21 cellular contexts compared by ENCODE assay signal in genomic region chr3:121552379-121552778, GRCh38. TPM values are rescaled to one million over a fixed set of nuclear protein-coding genes. Genes with fewer than 3 reads are reported as not detected.
DNase-seq lines count a peak whose midpoint lies in the region; ATAC-seq and TF ChIP-seq lines count a peak whose summit lies in the region.
"Had no signal": no experiment of that assay in that cellular context is flagged by ENCODE, and none has a peak within 500 bp of the region (broad histone marks: within the 10 kb centered on the region; RNA-seq: fewer than 3 reads in every experiment).

No MANE protein-coding gene starts in this region.

- H3K27ac ChIP-seq in GM23248 (no peak overlapping the region), OCI-LY7 (ENCODE audit: low read depth, low read length, poor library complexity, severe bottlenecking) (no peak overlapping the region), fibroblast of lung (ENCODE audit: insufficient read depth, low read length) (no peak overlapping the region)
- H3K27ac ChIP-seq: BLaER1 treated with 17β-estradiol and CSF1 and Interleukin-3, amounts not matched to agents 10 nM and 100 nM; pancreas had no signal

- H3K4me3 ChIP-seq in GM23248 (peak overlapping the region; percentile 33), OCI-LY7 (ENCODE audit: low read depth, low read length, poor library complexity, severe bottlenecking) (no peak overlapping the region), fibroblast of lung (replicated peaks in 1 of 4; ENCODE audit: control extremely low read depth in 1 of 4, insufficient read depth in 1 of 4, low read depth in 3 of 4, low read length in 4 of 4) (peak overlapping the region; percentile 0 to 30 (median 24))
- H3K4me3 ChIP-seq: BLaER1 treated with 17β-estradiol and CSF1 and Interleukin-3, amounts not matched to agents 10 nM and 100 nM; pancreas had no signal

- H3K4me1 ChIP-seq in GM23248 (ENCODE audit: insufficient read depth) (no peaks in the 10 kb centered on the region), OCI-LY7 (ENCODE audit: insufficient read depth, low read length, poor library complexity, severe bottlenecking) (peaks cover 12% of the 10 kb centered on the region), fibroblast of lung (ENCODE audit: control insufficient read depth, extremely low read depth, insufficient read depth, low read length) (no peaks in the 10 kb centered on the region)
- H3K4me1 ChIP-seq: gastrocnemius medialis, pancreas had no signal

- H3K79me2 ChIP-seq in GM23248 (ENCODE audit: insufficient read depth) (no peaks in the 10 kb centered on the region), OCI-LY7 (ENCODE audit: insufficient read depth, low read depth, low read length) (no peaks in the 10 kb centered on the region), fibroblast of lung (ENCODE audit: control insufficient read depth, insufficient read depth, low read length) (no peaks in the 10 kb centered on the region)

- 20 to 22% methylated on average over 4 of the region's 4 CpGs for WGBS in GM23248 (ENCODE audit: low coverage in 1 of 2, low lambda C conversion rate in 2 of 2, missing lambda C conversion rate in 2 of 2), 2 experiments

- no peak for ATAC-seq in GM21381 (IDR thresholded peaks at IDR 0.05; ENCODE audit: unreplicated experiment)
- ATAC-seq: gastrocnemius medialis, HCT116, pancreas had no signal

- no TSS peak for BruUV-seq in OCI-LY7 (replicated peaks; lab: Mats Ljungman, UMichigan)

- H3K4me3 Mint-ChIP-seq in neural crest cell: peak overlapping the region; percentile 14
- H3K4me3 Mint-ChIP-seq: activated naive CD8-positive, alpha-beta T cell treated with anti-CD3 and anti-CD28 coated beads, Interleukin-2, amount 10 ng/mL, durations not matched to agents 7 days and 5 days; central memory CD8-positive, alpha-beta T cell; endodermal cell had no signal

- H3K9me2 ChIP-seq in GM23248 (ENCODE audit: insufficient read depth) (no peaks in the 10 kb centered on the region), OCI-LY7 (ENCODE audit: insufficient read depth, low read length) (no peaks in the 10 kb centered on the region)

- H3F3A ChIP-seq in GM23248 (ENCODE audit: insufficient read depth): no peaks in the 10 kb centered on the region

- intact Hi-C loops in OCI-LY7 (cut with micrococcal nuclease; ENCODE audit: unreplicated experiment): no loop called here

- CTCF ChIA-PET in OCI-LY7 (lab: Charles Lee; ENCODE audit: unreplicated experiment): no interaction called here

- peak; percentile 7 for DNase-seq in GM23248
- DNase-seq in OCI-LY7 (ENCODE audit: low spot score): no peak
- DNase-seq in fibroblast of lung (ENCODE audit: low read depth in 2 of 2): peak in 1 of 2 donors; percentile 30
- no peak for DNase-seq in neural crest cell (ENCODE audit: low read depth, low spot score)
- DNase-seq in activated naive CD4-positive, alpha-beta T cell treated with Interleukin-2 at 50 U/mL for 16 hours: no peak
- DNase-seq in germinal center (ENCODE audit: low spot score): no peak
- DNase-seq in activated CD4-positive, alpha-beta T cell treated with anti-CD3 and anti-CD28 coated beads for 48 hours: no peak
- DNase-seq: activated CD4-positive, CD25-positive, alpha-beta regulatory T cell treated with anti-CD3 and anti-CD28 coated beads, Interleukin-2, amount 50 U/mL, for 72 hours; activated naive CD8-positive, alpha-beta T cell treated with anti-CD3 and anti-CD28 coated beads, Interleukin-2, amount 10 ng/mL, durations not matched to agents 7 days and 5 days; activated T-cell treated with anti-CD3 and anti-CD28 coated beads, Interleukin-2, amount 50 U/mL, for 1 hour; DMS153; endodermal cell; gastrocnemius medialis; NCI-H1417 treated with DMSO at 0.1 percent for 48 hours; NCI-H446; pancreas had no signal

- peaks cover 19% of the 10 kb centered on the region for H3K4me1 Mint-ChIP-seq in neural crest cell
- H3K4me1 Mint-ChIP-seq: central memory CD8-positive, alpha-beta T cell; endodermal cell had no signal

- H3K36me3 ChIP-seq in GM23248 (ENCODE audit: low read depth): no peaks in the 10 kb centered on the region
- no peaks in the 10 kb centered on the region for H3K36me3 ChIP-seq in OCI-LY7 (ENCODE audit: insufficient read depth, low read length)
- no peaks in the 10 kb centered on the region for H3K36me3 ChIP-seq in fibroblast of lung (ENCODE audit: control insufficient read depth, insufficient read depth, low read length)
- H3K36me3 ChIP-seq: BLaER1 treated with 17β-estradiol and CSF1 and Interleukin-3, amounts not matched to agents 10 nM and 100 nM; gastrocnemius medialis; pancreas had no signal

- POLR2A ChIA-PET in OCI-LY7 (lab: Charles Lee): interaction anchor here (1.0 to 1.2 kb wide), 3 partner anchors 24 to 198 kb away, joined by 3 to 4 read pairs (median 3); no protein-coding TSS in a partner anchor

- H2AFZ ChIP-seq in GM23248 (peak overlapping the region; percentile 89), OCI-LY7 (ENCODE audit: low read length) (peak overlapping the region; percentile 78), fibroblast of lung (ENCODE audit: low read length) (peak overlapping the region; percentile 42)

- peak overlapping the region; percentile 22 for H3K27ac Mint-ChIP-seq in neural crest cell (ENCODE audit: unreplicated experiment)
- H3K27ac Mint-ChIP-seq: activated naive CD8-positive, alpha-beta T cell treated with anti-CD3 and anti-CD28 coated beads, Interleukin-2, amount 10 ng/mL, durations not matched to agents 7 days and 5 days; endodermal cell had no signal

- H4K20me1 ChIP-seq in GM23248 (ENCODE audit: insufficient read depth): no peaks in the 10 kb centered on the region
- no peaks in the 10 kb centered on the region for H4K20me1 ChIP-seq in OCI-LY7 (ENCODE audit: insufficient read depth, low read length)
- H4K20me1 ChIP-seq in fibroblast of lung (ENCODE audit: control insufficient read depth, extremely low read depth, insufficient read depth, low read length): no peaks in the 10 kb centered on the region
- H4K20me1 ChIP-seq: BLaER1 treated with 17β-estradiol and CSF1 and Interleukin-3, amounts not matched to agents 10 nM and 100 nM had no signal

- H3K27me3 ChIP-seq in GM23248 (replicated peaks; ENCODE audit: insufficient read depth): no peaks in the 10 kb centered on the region
- no peaks in the 10 kb centered on the region for H3K27me3 ChIP-seq in fibroblast of lung (ENCODE audit: control insufficient read depth, insufficient read depth, low read length)
- H3K27me3 ChIP-seq: BLaER1 treated with 17β-estradiol and CSF1 and Interleukin-3, amounts not matched to agents 10 nM and 100 nM; gastrocnemius medialis; pancreas had no signal

- H3K4me2 ChIP-seq in GM23248 (ENCODE audit: unreplicated experiment): peak overlapping the region; percentile 43
- no peak overlapping the region for H3K4me2 ChIP-seq in OCI-LY7 (ENCODE audit: low read length)
- peak overlapping the region; percentile 80 for H3K4me2 ChIP-seq in fibroblast of lung (ENCODE audit: extremely low read depth, insufficient read depth, low read length)
- H3K4me2 ChIP-seq: BLaER1 treated with 17β-estradiol and CSF1 and Interleukin-3, amounts not matched to agents 10 nM and 100 nM had no signal

- in situ Hi-C loops in GM23248 (cut with MboI): loop anchor here (25.0 kb wide), 1 partner anchor 710 kb away; no protein-coding TSS in a partner anchor

- H3K36me3 Mint-ChIP-seq in neural crest cell (ENCODE audit: low read depth): no peaks in the 10 kb centered on the region
- H3K36me3 Mint-ChIP-seq: activated naive CD8-positive, alpha-beta T cell treated with anti-CD3 and anti-CD28 coated beads, Interleukin-2, amount 10 ng/mL, durations not matched to agents 7 days and 5 days had no signal

- TF ChIP-seq CTCF in OCI-LY7 (conservative IDR thresholded peaks at IDR 0.05; ENCODE audit: low read length) (no peak), fibroblast of lung (conservative IDR thresholded peaks at IDR 0.05 in 1 of 2, IDR thresholded peaks at IDR 0.05 in 1 of 2; ENCODE audit: low read depth in 1 of 2, low read length in 2 of 2) (no peak), neural crest cell (conservative IDR thresholded peaks at IDR 0.05) (no peak)

- no peaks in the 10 kb centered on the region for H3K27me3 Mint-ChIP-seq in neural crest cell (ENCODE audit: low read depth)
- H3K27me3 Mint-ChIP-seq: central memory CD8-positive, alpha-beta T cell had no signal

- H3K9ac ChIP-seq in GM23248 (peak overlapping the region; percentile 41), fibroblast of lung (ENCODE audit: insufficient read depth, low read length) (peak overlapping the region; percentile 4)
- H3K9ac ChIP-seq: BLaER1 treated with 17β-estradiol and CSF1 and Interleukin-3, amounts not matched to agents 10 nM and 100 nM had no signal

- no peaks in the 10 kb centered on the region for H3K9me3 Mint-ChIP-seq in neural crest cell
- H3K9me3 Mint-ChIP-seq: activated naive CD8-positive, alpha-beta T cell treated with anti-CD3 and anti-CD28 coated beads, Interleukin-2, amount 10 ng/mL, durations not matched to agents 7 days and 5 days; central memory CD8-positive, alpha-beta T cell; endodermal cell had no signal

- H3K9me3 ChIP-seq in GM23248 (ENCODE audit: low read depth): no peaks in the 10 kb centered on the region
- H3K9me3 ChIP-seq in OCI-LY7 (ENCODE audit: low read length): no peaks in the 10 kb centered on the region
- no peaks in the 10 kb centered on the region for H3K9me3 ChIP-seq in fibroblast of lung (ENCODE audit: control insufficient read depth, insufficient read depth, low read depth, low read length)
- H3K9me3 ChIP-seq: BLaER1 treated with 17β-estradiol and CSF1 and Interleukin-3, amounts not matched to agents 10 nM and 100 nM; gastrocnemius medialis; pancreas had no signal

RNA-seq across cellular contexts. Expression of gene POLQ, which starts 6.6 kb away (rescaled TPM):
- total RNA-seq in GM23248 (2014; rRNA removed; shearing (Covaris generic)): 1.6 and 2.5 TPM in 2 replicates
- polyA plus RNA-seq in GM23248 (2016; fragmentation: Nextera tagmentation; extraction: Ambion mirVana) (0.81 and 1.0 TPM in 2 replicates), fibroblast of lung (1.1 and 4.1 TPM in 2 replicates)
- total RNA-seq in OCI-LY7 (2014; rRNA removed; shearing (Covaris generic)): 58.2 and 61.1 TPM in 2 replicates
- total RNA-seq in OCI-LY7 (2022) (50.9 and 56.8 TPM in 2 replicates), fibroblast of lung (3.3 and 4.1 TPM in 2 replicates), neural crest cell (16.9 and 17.8 TPM in 2 replicates)
- polyA plus RNA-seq in fibroblast of lung (2012): 0.79 and 3.0 TPM in 2 replicates
- polyA minus RNA-seq in fibroblast of lung (ENCODE audit: low replicate concordance): 0.31 and 0.96 TPM in 2 replicates

RNA-seq across cellular contexts. Expression of gene ARGFX, which starts 15.4 kb away (rescaled TPM):
- not detected in 2 replicates for total RNA-seq in GM23248 (2014; rRNA removed; shearing (Covaris generic))
- polyA plus RNA-seq in GM23248 (2016; fragmentation: Nextera tagmentation; extraction: Ambion mirVana) (not detected in 2 replicates), fibroblast of lung (not detected in 2 replicates)
- not detected in 2 replicates for total RNA-seq in OCI-LY7 (2014; rRNA removed; shearing (Covaris generic))
- total RNA-seq in OCI-LY7 (2022) (not detected in 2 replicates), fibroblast of lung (not detected in 2 replicates), neural crest cell (not detected in 2 replicates)
- polyA plus RNA-seq in fibroblast of lung (2012): not detected in 2 replicates
- not detected in 2 replicates for polyA minus RNA-seq in fibroblast of lung (ENCODE audit: low replicate concordance)
- total RNA-seq: activated naive CD8-positive, alpha-beta T cell treated with anti-CD3 and anti-CD28 coated beads, Interleukin-2, amount 10 ng/mL, durations not matched to agents 7 days and 5 days; endodermal cell; gastrocnemius medialis; mononuclear cell; pancreas had no signal
- polyA plus RNA-seq: pancreas had no signal

RNA-seq across cellular contexts. Expression of gene FBXO40, which starts 40.8 kb away (rescaled TPM):
- not detected in 2 replicates for total RNA-seq in GM23248 (2014; rRNA removed; shearing (Covaris generic))
- not detected in 2 replicates for polyA plus RNA-seq in GM23248 (2016; fragmentation: Nextera tagmentation; extraction: Ambion mirVana)
- not detected in 2 replicates for total RNA-seq in OCI-LY7 (2014; rRNA removed; shearing (Covaris generic))
- total RNA-seq in OCI-LY7 (2022): not detected in 2 replicates
- not detected in 2 replicates for total RNA-seq in fibroblast of lung
- polyA plus RNA-seq in fibroblast of lung: not detected in 2 replicates
- not detected in 2 replicates for polyA plus RNA-seq in fibroblast of lung (2012)
- not detected in 2 replicates for polyA minus RNA-seq in fibroblast of lung (ENCODE audit: low replicate concordance)
- not detected in 2 replicates for total RNA-seq in neural crest cell
- total RNA-seq: activated naive CD8-positive, alpha-beta T cell treated with anti-CD3 and anti-CD28 coated beads, Interleukin-2, amount 10 ng/mL, durations not matched to agents 7 days and 5 days; endodermal cell had no signal
- polyA plus RNA-seq: pancreas had no signal
